In the genomic region with DNA sequence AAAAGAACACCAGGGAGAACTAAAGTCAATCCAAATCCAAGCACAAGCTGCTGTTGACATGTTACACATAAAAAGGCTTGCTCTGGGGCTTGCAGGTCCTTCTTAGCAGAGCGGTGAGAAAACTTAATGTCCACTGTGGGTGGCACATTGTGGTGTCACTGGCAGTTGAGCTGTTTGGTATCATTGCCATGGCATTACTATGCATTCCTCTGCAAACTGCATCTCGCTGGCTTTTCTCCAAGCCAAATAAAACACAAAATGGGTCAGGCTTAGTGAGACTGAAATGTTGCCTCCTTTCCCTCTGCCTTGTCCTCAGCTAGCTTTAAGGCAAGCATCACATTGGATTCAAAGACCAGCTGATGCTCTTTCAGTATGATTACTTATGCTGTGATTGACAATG, we compare ENCODE assay signal across 23 cellular contexts. TPM values are rescaled to one million over a fixed set of nuclear protein-coding genes. Genes with fewer than 3 reads are reported as not detected.
DNase-seq lines count a peak whose midpoint lies in the region; ATAC-seq and TF ChIP-seq lines count a peak whose summit lies in the region.
"Had no signal": no experiment of that assay in that cellular context is flagged by ENCODE, and none has a peak within 500 bp of the region (broad histone marks: within the 10 kb centered on the region; RNA-seq: fewer than 3 reads in every experiment).

No MANE protein-coding gene starts in this region.

- H3K9me2 ChIP-seq in GM23248 (ENCODE audit: insufficient read depth), result no peaks in the 10 kb centered on the region

- no peaks in the 10 kb centered on the region for H3K9me3 Mint-ChIP-seq in stimulated activated memory B cell treated with anti-CD40 and anti-IgM and Interleukin-4, amounts not matched to agents 10 μg/mL and 1 μg/mL and 100 μg/mL, for 72 hours
- H3K9me3 Mint-ChIP-seq: activated naive CD4-positive, alpha-beta T cell treated with anti-CD3 and anti-CD28 coated beads, Interleukin-2, amount 50 U/mL, for 72 hours; CD8-positive, alpha-beta memory T cell; GM23338; stimulated activated naive CD8-positive, alpha-beta T cell treated with anti-CD3 and anti-CD28 coated beads, Interleukin-15, Interleukin-2, amounts not matched to agents 100 ng/mL and 50 ng/mL, for 24 hours; type B pancreatic cell had no signal

- no peak overlapping the region for H3K4me2 ChIP-seq in GM23248 (ENCODE audit: unreplicated experiment)
- H3K4me2 ChIP-seq: GM23338 had no signal

- no peaks in the 10 kb centered on the region for H3K79me2 ChIP-seq in GM23248 (ENCODE audit: insufficient read depth)

- H3K4me1 ChIP-seq in GM23248 (ENCODE audit: insufficient read depth), result no peaks in the 10 kb centered on the region

- no peak overlapping the region for H3K9ac ChIP-seq in GM23248

- peaks cover 63% of the 10 kb centered on the region for H3K36me3 Mint-ChIP-seq in stimulated activated memory B cell treated with anti-CD40 and anti-IgM and Interleukin-4, amounts not matched to agents 10 μg/mL and 1 μg/mL and 100 μg/mL, for 72 hours
- H3K36me3 Mint-ChIP-seq: activated naive CD4-positive, alpha-beta T cell treated with anti-CD3 and anti-CD28 coated beads, Interleukin-2, amount 50 U/mL, for 72 hours; CD8-positive, alpha-beta memory T cell; type B pancreatic cell had no signal

- H3F3A ChIP-seq in GM23248 (ENCODE audit: insufficient read depth), result no peaks in the 10 kb centered on the region

- H3K36me3 ChIP-seq in GM23248 (ENCODE audit: low read depth), result no peaks in the 10 kb centered on the region

- in situ Hi-C loops in GM23248 (cut with MboI), result no loop called here

- no peak overlapping the region for H3K27ac ChIP-seq in GM23248
- H3K27ac ChIP-seq: heart right ventricle had no signal

- peaks cover 11% of the 10 kb centered on the region; the same call in 1 of the 2 replicates for H3K27me3 ChIP-seq in GM23248 (replicated peaks; ENCODE audit: insufficient read depth)
- H3K27me3 ChIP-seq: heart right ventricle had no signal

- H3K4me3 ChIP-seq in GM23248, result no peak overlapping the region
- H3K4me3 ChIP-seq in cardiac fibroblast (replicated peaks in 1 of 2; ENCODE audit: low read depth in 2 of 2, low read length in 2 of 2), result no peak overlapping the region
- no peak overlapping the region for H3K4me3 ChIP-seq in retinal pigment epithelial cell (ENCODE audit: low read length)
- H3K4me3 ChIP-seq: GM23338, heart right ventricle, mucosa of descending colon had no signal

- no peaks in the 10 kb centered on the region for H3K27me3 Mint-ChIP-seq in stimulated activated memory B cell treated with anti-CD40 and anti-IgM and Interleukin-4, amounts not matched to agents 10 μg/mL and 1 μg/mL and 100 μg/mL, for 72 hours
- H3K27me3 Mint-ChIP-seq: stimulated activated naive CD8-positive, alpha-beta T cell treated with anti-CD3 and anti-CD28 coated beads, Interleukin-15, Interleukin-2, amounts not matched to agents 100 ng/mL and 50 ng/mL, for 24 hours had no signal

- H3K4me1 Mint-ChIP-seq in stimulated activated memory B cell treated with anti-CD40 and anti-IgM and Interleukin-4, amounts not matched to agents 10 μg/mL and 1 μg/mL and 100 μg/mL, for 72 hours, result peaks cover 30% of the 10 kb centered on the region

- no peak for ATAC-seq in stimulated activated memory B cell treated with anti-CD40 and anti-IgM and Interleukin-4, amounts not matched to agents 10 μg/mL and 1 μg/mL and 100 μg/mL, for 72 hours
- ATAC-seq in GM18868 (IDR thresholded peaks at IDR 0.05; ENCODE audit: unreplicated experiment), result no peak
- ATAC-seq: activated naive CD4-positive, alpha-beta T cell treated with anti-CD3 and anti-CD28 coated beads, Interleukin-2, amount 50 U/mL, for 72 hours; GM23338; heart right ventricle; mucosa of descending colon had no signal

- no peak overlapping the region for H2AFZ ChIP-seq in GM23248
- H2AFZ ChIP-seq: GM23338 had no signal

- no peak for TF ChIP-seq CTCF in cardiac fibroblast (IDR thresholded peaks at IDR 0.05; ENCODE audit: low read depth, low read length)
- no peak for TF ChIP-seq CTCF in retinal pigment epithelial cell (conservative IDR thresholded peaks at IDR 0.05; ENCODE audit: low read depth, low read length)

- no peaks in the 10 kb centered on the region for H3K9me3 ChIP-seq in GM23248 (ENCODE audit: low read depth)
- H3K9me3 ChIP-seq: heart right ventricle, mucosa of descending colon had no signal

- no peak overlapping the region for H3K27ac Mint-ChIP-seq in stimulated activated memory B cell treated with anti-CD40 and anti-IgM and Interleukin-4, amounts not matched to agents 10 μg/mL and 1 μg/mL and 100 μg/mL, for 72 hours
- H3K27ac Mint-ChIP-seq: activated naive CD4-positive, alpha-beta T cell treated with anti-CD3 and anti-CD28 coated beads, Interleukin-2, amount 50 U/mL, for 72 hours; GM23338; progenitor cell of endocrine pancreas; stimulated activated naive CD8-positive, alpha-beta T cell treated with anti-CD3 and anti-CD28 coated beads, Interleukin-15, Interleukin-2, amounts not matched to agents 100 ng/mL and 50 ng/mL, for 24 hours; type B pancreatic cell had no signal

- 65 to 71% methylated on average over 2 of the region's 2 CpGs for WGBS in GM23248 (ENCODE audit: low coverage in 1 of 2, low lambda C conversion rate in 2 of 2, missing lambda C conversion rate in 2 of 2), 2 experiments

- H4K20me1 ChIP-seq in GM23248 (ENCODE audit: insufficient read depth), result no peaks in the 10 kb centered on the region

- no peak overlapping the region for H3K4me3 Mint-ChIP-seq in stimulated activated memory B cell treated with anti-CD40 and anti-IgM and Interleukin-4, amounts not matched to agents 10 μg/mL and 1 μg/mL and 100 μg/mL, for 72 hours
- H3K4me3 Mint-ChIP-seq: CD8-positive, alpha-beta memory T cell; GM23338; stimulated activated naive CD8-positive, alpha-beta T cell treated with anti-CD3 and anti-CD28 coated beads, Interleukin-15, Interleukin-2, amounts not matched to agents 100 ng/mL and 50 ng/mL, for 24 hours; type B pancreatic cell had no signal

- DNase-seq in GM23248 (peak; percentile 14), NCI-H2029 (lab: John Stamatoyannopoulos, UW) (peak; percentile 23), cardiac fibroblast (ENCODE audit: low read depth in 2 of 2) (peak; percentile 5 to 14), retinal pigment epithelial cell (ENCODE audit: low read depth) (peak; percentile 7), KG1 (lab: John Stamatoyannopoulos, UW) (no peak)
- DNase-seq: AML-193; CD8-positive, alpha-beta memory T cell; cortex of kidney; heart right ventricle; mucosa of descending colon; small intestine; stimulated activated CD4-positive, alpha-beta T cell treated with anti-CD3 and anti-CD28 coated beads, Interleukin-2, amount 100 ng/mL, for 48 hours; SW 1271 had no signal

RNA-seq across cellular contexts. Expression of gene LY86, which starts 40.9 kb away (rescaled TPM):
- not detected in 2 replicates for total RNA-seq in GM23248 (2014; rRNA removed; shearing (Covaris generic))
- 0.16 TPM in 1 of 2 replicates, not detected in the other for polyA plus RNA-seq in GM23248 (2016; fragmentation: Nextera tagmentation; extraction: Ambion mirVana)
- total RNA-seq: astrocyte, GM23338, NCI-H460, progenitor cell of endocrine pancreas had no signal
- polyA plus RNA-seq: neural cell had no signal
